Comparison of ENCODE assay signal across 16 cellular contexts in genomic region chr5:40397976-40398375, GRCh38.
DNase-seq lines count a peak whose midpoint lies in the region; ATAC-seq lines count a peak whose summit lies in the region.
"Had no signal": no experiment of that assay in that cellular context is flagged by ENCODE, and none has a peak within 500 bp of the region (broad histone marks: within the 10 kb centered on the region; RNA-seq: fewer than 3 reads in every experiment).

No MANE protein-coding gene starts in this region.

- intact Hi-C loops in activated T-helper 2 cell treated with anti-CD3 and anti-CD28 coated beads, Interferon-gamma antibody, Interleukin-2, Interleukin-4, amounts not matched to agents 10 μg/mL and 5 μg/mL and 100 μg/mL, durations not matched to agents 14 hours and 24 hours and 36 hours (cut with micrococcal nuclease): no loop called here

- DNase-seq in activated T-cell treated with anti-CD3 and anti-CD28 coated beads, Interleukin-2, amount 50 U/mL, for 4 hours: no peak
- DNase-seq in activated T-cell treated with anti-CD3 and anti-CD28 coated beads for 4 hours (no peak), DMS 273 treated with DMSO at 0.1 percent for 48 hours (lab: John Stamatoyannopoulos, UW) (no peak)
- DNase-seq in stimulated activated naive CD8-positive, alpha-beta T cell treated with anti-CD3 and anti-CD28 coated beads, Interleukin-15, Interleukin-2, amounts not matched to agents 100 U/mL and 50 U/mL, for 24 hours: no peak
- no peak for DNase-seq in activated T-helper 2 cell treated with anti-CD3 and anti-CD28 coated beads, Interferon-gamma antibody, Interleukin-2, Interleukin-4, amounts not matched to agents 10 μg/mL and 5 μg/mL and 100 μg/mL, durations not matched to agents 14 hours and 24 hours and 36 hours (ENCODE audit: low spot score)
- DNase-seq: BE2C; CD4-positive, alpha-beta memory T cell; DMS153; DMS79 treated with DMSO at 0.1 percent for 48 hours; EL; H9 had no signal

- no peaks in the 10 kb centered on the region for H3K27me3 Mint-ChIP-seq in activated T-cell treated with anti-CD3 and anti-CD28 coated beads, Interleukin-2, amount 50 U/mL, for 4 hours (ENCODE audit: low read depth)
- no peaks in the 10 kb centered on the region for H3K27me3 Mint-ChIP-seq in stimulated activated naive CD8-positive, alpha-beta T cell treated with anti-CD3 and anti-CD28 coated beads, Interleukin-15, Interleukin-2, amounts not matched to agents 100 ng/mL and 50 ng/mL, for 24 hours
- H3K27me3 Mint-ChIP-seq in activated T-helper 2 cell treated with anti-CD3 and anti-CD28 coated beads, Interferon-gamma antibody, Interleukin-2, Interleukin-4, amounts not matched to agents 10 μg/mL and 5 μg/mL and 100 μg/mL, durations not matched to agents 14 hours and 24 hours and 36 hours (ENCODE audit: low read depth): no peaks in the 10 kb centered on the region
- H3K27me3 Mint-ChIP-seq: CD4-positive, alpha-beta memory T cell had no signal

- H3K27ac Mint-ChIP-seq in stimulated activated naive CD8-positive, alpha-beta T cell treated with anti-CD3 and anti-CD28 coated beads, Interleukin-15, Interleukin-2, amounts not matched to agents 100 ng/mL and 50 ng/mL, for 24 hours: peak overlapping the region; percentile 68
- peak overlapping the region; percentile 26 for H3K27ac Mint-ChIP-seq in activated T-helper 2 cell treated with anti-CD3 and anti-CD28 coated beads, Interferon-gamma antibody, Interleukin-2, Interleukin-4, amounts not matched to agents 10 μg/mL and 5 μg/mL and 100 μg/mL, durations not matched to agents 14 hours and 24 hours and 36 hours
- H3K27ac Mint-ChIP-seq: GM23338, H9 had no signal

- no peaks in the 10 kb centered on the region for H3K9me3 Mint-ChIP-seq in activated T-cell treated with anti-CD3 and anti-CD28 coated beads, Interleukin-2, amount 50 U/mL, for 4 hours
- H3K9me3 Mint-ChIP-seq in stimulated activated naive CD8-positive, alpha-beta T cell treated with anti-CD3 and anti-CD28 coated beads, Interleukin-15, Interleukin-2, amounts not matched to agents 100 ng/mL and 50 ng/mL, for 24 hours: peaks cover 4% of the 10 kb centered on the region
- H3K9me3 Mint-ChIP-seq in activated T-helper 2 cell treated with anti-CD3 and anti-CD28 coated beads, Interferon-gamma antibody, Interleukin-2, Interleukin-4, amounts not matched to agents 10 μg/mL and 5 μg/mL and 100 μg/mL, durations not matched to agents 14 hours and 24 hours and 36 hours: no peaks in the 10 kb centered on the region
- H3K9me3 Mint-ChIP-seq: GM23338, H9 had no signal

- H3K4me3 Mint-ChIP-seq in activated T-cell treated with anti-CD3 and anti-CD28 coated beads, Interleukin-2, amount 50 U/mL, for 4 hours: no peak overlapping the region
- no peak overlapping the region for H3K4me3 Mint-ChIP-seq in stimulated activated naive CD8-positive, alpha-beta T cell treated with anti-CD3 and anti-CD28 coated beads, Interleukin-15, Interleukin-2, amounts not matched to agents 100 ng/mL and 50 ng/mL, for 24 hours
- H3K4me3 Mint-ChIP-seq in activated T-helper 2 cell treated with anti-CD3 and anti-CD28 coated beads, Interferon-gamma antibody, Interleukin-2, Interleukin-4, amounts not matched to agents 10 μg/mL and 5 μg/mL and 100 μg/mL, durations not matched to agents 14 hours and 24 hours and 36 hours (ENCODE audit: low read depth): no peak overlapping the region
- H3K4me3 Mint-ChIP-seq: CD4-positive, alpha-beta memory T cell; GM23338; H9 had no signal

- ATAC-seq in activated T-cell treated with anti-CD3 and anti-CD28 coated beads, Interleukin-2, amount 50 U/mL, for 4 hours: peak; percentile 22 to 29
- ATAC-seq in stimulated activated naive CD8-positive, alpha-beta T cell treated with anti-CD3 and anti-CD28 coated beads, Interleukin-15, Interleukin-2, amounts not matched to agents 100 U/mL and 50 U/mL, for 24 hours: no peak
- ATAC-seq in HG02884 (IDR thresholded peaks at IDR 0.05; ENCODE audit: unreplicated experiment): no peak
- ATAC-seq: A549, GM23338, HepG2 had no signal

- no peaks in the 10 kb centered on the region for H3K36me3 Mint-ChIP-seq in activated T-cell treated with anti-CD3 and anti-CD28 coated beads, Interleukin-2, amount 50 U/mL, for 4 hours (ENCODE audit: insufficient read depth)
- H3K36me3 Mint-ChIP-seq in stimulated activated naive CD8-positive, alpha-beta T cell treated with anti-CD3 and anti-CD28 coated beads, Interleukin-15, Interleukin-2, amounts not matched to agents 100 ng/mL and 50 ng/mL, for 24 hours (ENCODE audit: low read depth): no peaks in the 10 kb centered on the region
- peaks cover 5% of the 10 kb centered on the region for H3K36me3 Mint-ChIP-seq in activated T-helper 2 cell treated with anti-CD3 and anti-CD28 coated beads, Interferon-gamma antibody, Interleukin-2, Interleukin-4, amounts not matched to agents 10 μg/mL and 5 μg/mL and 100 μg/mL, durations not matched to agents 14 hours and 24 hours and 36 hours (ENCODE audit: low read depth)
- H3K36me3 Mint-ChIP-seq: CD4-positive, alpha-beta memory T cell had no signal

- peaks cover 37% of the 10 kb centered on the region for H3K4me1 Mint-ChIP-seq in activated T-cell treated with anti-CD3 and anti-CD28 coated beads, Interleukin-2, amount 50 U/mL, for 4 hours (ENCODE audit: low read depth)
- peaks cover 43% of the 10 kb centered on the region for H3K4me1 Mint-ChIP-seq in stimulated activated naive CD8-positive, alpha-beta T cell treated with anti-CD3 and anti-CD28 coated beads, Interleukin-15, Interleukin-2, amounts not matched to agents 100 ng/mL and 50 ng/mL, for 24 hours (ENCODE audit: low read depth)
- peaks cover 41% of the 10 kb centered on the region for H3K4me1 Mint-ChIP-seq in activated T-helper 2 cell treated with anti-CD3 and anti-CD28 coated beads, Interferon-gamma antibody, Interleukin-2, Interleukin-4, amounts not matched to agents 10 μg/mL and 5 μg/mL and 100 μg/mL, durations not matched to agents 14 hours and 24 hours and 36 hours (ENCODE audit: low read depth)
- H3K4me1 Mint-ChIP-seq: GM23338, H9 had no signal

Comparison
In these comparisons a context has a peak if more than half of its experiments do, and no peak if none do; other contexts are left out.
1. ATAC-seq: peak in activated T-cell treated with anti-CD3 and anti-CD28 coated beads, Interleukin-2, amount 50 U/mL, for 4 hours (2 of 2); none in stimulated activated naive CD8-positive, alpha-beta T cell treated with anti-CD3 and anti-CD28 coated beads, Interleukin-15, Interleukin-2, amounts not matched to agents 100 U/mL and 50 U/mL, for 24 hours (single experiment) and HG02884 (single experiment).